In genomic region chr17:63454357-63454756, GRCh38 we compare ENCODE assay signal across 1 cellular context. TPM values are rescaled to one million over a fixed set of nuclear protein-coding genes. Genes with fewer than 3 reads are reported as not detected.
"Had no signal": no experiment of that assay in that cellular context is flagged by ENCODE, and none has a peak within 500 bp of the region (broad histone marks: within the 10 kb centered on the region; RNA-seq: fewer than 3 reads in every experiment).

No MANE protein-coding gene starts in this region.

RNA-seq across cellular contexts. Expression of gene CYB561, which starts 8.3 kb away (rescaled TPM):
- total RNA-seq: OCI-LY7 had no signal
